ENCODE assay signal across 1 cellular context in the genomic region with DNA sequence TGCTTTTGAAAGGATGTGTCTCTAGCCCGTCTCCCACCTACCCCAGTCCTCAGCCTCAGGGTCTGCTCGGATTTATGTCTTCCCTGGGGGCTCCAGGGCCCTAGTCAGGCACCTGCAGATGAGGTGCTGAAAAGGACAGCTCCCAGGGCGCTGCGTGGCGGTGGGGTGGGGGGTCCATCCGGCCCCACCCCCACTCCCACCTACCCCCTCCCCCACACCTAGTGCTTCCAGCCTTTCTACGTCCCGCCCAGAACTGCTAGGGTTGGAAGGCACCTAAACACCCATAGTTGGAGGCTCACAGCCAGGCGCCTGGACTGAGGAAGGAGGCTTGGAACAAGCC.
TF ChIP-seq lines count a peak whose summit lies in the region.

No MANE protein-coding gene starts in this region.

TF ChIP-seq in H1, 55 proteins besides CTCF, POLR2A, EP300 and RAD21:
- TF ChIP-seq, protein P1, sequence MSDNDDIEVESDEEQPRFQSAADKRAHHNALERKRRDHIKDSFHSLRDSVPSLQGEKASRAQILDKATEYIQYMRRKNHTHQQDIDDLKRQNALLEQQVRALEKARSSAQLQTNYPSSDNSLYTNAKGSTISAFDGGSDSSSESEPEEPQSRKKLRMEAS (IDR thresholded peaks at IDR 0.05) = 0 out of 2 replicates have a peak, but pooled peaks have one; percentile 18
- TF ChIP-seq TEAD4 (IDR thresholded peaks at IDR 0.05; ENCODE audit: low read depth, low read length) = no peak
